Comparison of ENCODE assay signal across 21 cellular contexts in genomic region chr10:125043824-125044658, GRCh38.
DNase-seq lines count a peak whose midpoint lies in the region; ATAC-seq, FAIRE-seq and TF ChIP-seq lines count a peak whose summit lies in the region.
"Had no signal": no experiment of that assay in that cellular context is flagged by ENCODE, and none has a peak within 500 bp of the region (broad histone marks: within the 10 kb centered on the region; RNA-seq: fewer than 3 reads in every experiment).

No MANE protein-coding gene starts in this region.

- DNase-seq in EH (ENCODE audit: low read depth) (peak; percentile 56), K562 (ENCODE audit: extremely low read depth in 1 of 4, low spot score in 3 of 4) (peak; percentile 0 to 1 (median 0)), mesothelial cell of epicardium (ENCODE audit: low spot score in 2 of 2, unreplicated experiment in 2 of 2) (no peak), testis (no peak), NCI-H1048 (lab: John Stamatoyannopoulos, UW) (no peak)
- DNase-seq: activated CD4-positive, alpha-beta T cell treated with anti-CD3 and anti-CD28 coated beads, Interleukin-2, amount 50 U/mL, for 48 hours; activated T-cell treated with anti-CD3 and anti-CD28 coated beads, Interleukin-2, amount 50 U/mL, for 72 hours; C1 segment of cervical spinal cord; DND-41; erythroblast; head of caudate nucleus; MG63; NCI-H2029; NCI-H69; stimulated activated CD4-positive, alpha-beta T cell treated with anti-CD3 and anti-CD28 coated beads, Interleukin-12 subunit alpha, Interleukin-12 subunit beta, amount 100 ng/mL, for 4 hours; stimulated activated naive CD8-positive, alpha-beta T cell treated with anti-CD3 and anti-CD28 coated beads, Interleukin-15, Interleukin-2, amounts not matched to agents 100 U/mL and 50 U/mL, for 24 hours had no signal

- peaks cover 67% of the 10 kb centered on the region for H3K79me2 ChIP-seq in K562 (ENCODE audit: control insufficient read depth, insufficient read depth, low read length)

- H3K9ac ChIP-seq in K562 (ENCODE audit: insufficient read depth in 1 of 2, low read depth in 2 of 2, low read length in 2 of 2), result no peak overlapping the region

- no peak for TF ChIP-seq POLR2A in K562 (conservative IDR thresholded peaks at IDR 0.05)
- no peak for TF ChIP-seq POLR2A in testis (IDR thresholded peaks at IDR 0.05)

- peak overlapping the region; percentile 71 for H3K27ac Mint-ChIP-seq in mesothelial cell of epicardium
- H3K27ac Mint-ChIP-seq: activated T-cell treated with anti-CD3 and anti-CD28 coated beads, Interleukin-2, amount 50 U/mL, for 72 hours had no signal

- no peaks in the 10 kb centered on the region for H3K27me3 ChIP-seq in K562 (ENCODE audit: control insufficient read depth in 2 of 2, insufficient read depth in 2 of 2, low read length in 2 of 2)
- no peaks in the 10 kb centered on the region for H3K27me3 ChIP-seq in testis
- H3K27me3 ChIP-seq: MG63, ovary had no signal

- WGBS in K562 (ENCODE audit: insufficient coverage, low coverage, missing lambda C conversion rate), result 91% methylated on average over 12 of the region's 17 CpGs
- 55 to 67% methylated on average over 14 to 17 of the region's 17 CpGs for WGBS in testis, 2 donors

- no peak for TF ChIP-seq EP300 in K562 (IDR thresholded peaks at IDR 0.05; ENCODE audit: low read length)

- in situ Hi-C loops in K562 (cut with MboI), result loop anchor here (10.0 to 25.0 kb wide), 4 partner anchors 129 to 782 kb away; partner anchors contain the start of gene FAM53B

- peaks cover 3% of the 10 kb centered on the region for H3K36me3 Mint-ChIP-seq in mesothelial cell of epicardium

- no TSS peak for BruUV-seq in K562 (replicated peaks; lab: Mats Ljungman, UMichigan)

- ATAC-seq in K562, result no peak
- no peak for ATAC-seq in SK-N-SH treated with all-trans-retinoic acid at 6 μM for 48 hours
- ATAC-seq in HG02588 (IDR thresholded peaks at IDR 0.05; ENCODE audit: unreplicated experiment), result no peak
- no peak for ATAC-seq in HG03342 (IDR thresholded peaks at IDR 0.05; ENCODE audit: unreplicated experiment)
- ATAC-seq: activated T-cell treated with anti-CD3 and anti-CD28 coated beads, Interleukin-2, amount 50 U/mL, for 72 hours; stimulated activated naive CD8-positive, alpha-beta T cell treated with anti-CD3 and anti-CD28 coated beads, Interleukin-15, Interleukin-2, amounts not matched to agents 100 U/mL and 50 U/mL, for 24 hours had no signal

- no peak overlapping the region for H2AFZ ChIP-seq in K562 (ENCODE audit: low read depth, low read length)

- peaks cover 50% of the 10 kb centered on the region for H3K4me1 Mint-ChIP-seq in mesothelial cell of epicardium

- H3K27ac ChIP-seq in K562 (ENCODE audit: extremely low read depth, low read depth, low read length) (no peak overlapping the region), testis (peak overlapping the region; percentile 9 to 27)
- H3K27ac ChIP-seq: ovary had no signal

- H3K4me3 ChIP-seq in K562 (no peak overlapping the region), testis (no peak overlapping the region)
- H3K4me3 ChIP-seq: MG63, ovary had no signal

- no peaks in the 10 kb centered on the region for H3K27me3 Mint-ChIP-seq in mesothelial cell of epicardium (ENCODE audit: low read depth)

- no peaks in the 10 kb centered on the region for H3K9me3 ChIP-seq in K562 (replicated peaks; ENCODE audit: control insufficient read depth, insufficient read depth, low read depth, low read length)
- H3K9me3 ChIP-seq in testis, result no peaks in the 10 kb centered on the region
- H3K9me3 ChIP-seq: MG63, ovary had no signal

- TF ChIP-seq CTCF in K562 (IDR thresholded peaks at IDR 0.05 in 2 of 3, conservative IDR thresholded peaks at IDR 0.05 in 1 of 3; ENCODE audit: insufficient read depth in 2 of 3, low read depth in 1 of 3, low read length in 3 of 3) (no peak), mesothelial cell of epicardium (IDR thresholded peaks at IDR 0.05; ENCODE audit: unreplicated experiment) (no peak), testis (IDR thresholded peaks at IDR 0.05) (no peak)

- peaks cover 1% of the 10 kb centered on the region for H3K9me1 ChIP-seq in K562 (ENCODE audit: control insufficient read depth, insufficient read depth, low read length)

- intact Hi-C loops in K562 (cut with micrococcal nuclease), result loop anchor here (10.0 kb wide), 3 partner anchors 249 to 581 kb away; partner anchors contain the start of gene EEF1AKMT2
- intact Hi-C loops in testis (cut with DNase I; ENCODE audit: low total_unique reads), result no loop called here

- no peak for TF ChIP-seq RAD21 in K562 (CRISPR knock-in tag; conservative IDR thresholded peaks at IDR 0.05 in 1 of 2, IDR thresholded peaks at IDR 0.05 in 1 of 2)

- H3K4me3 Mint-ChIP-seq in mesothelial cell of epicardium, result no peak overlapping the region
- H3K4me3 Mint-ChIP-seq: activated T-cell treated with anti-CD3 and anti-CD28 coated beads, Interleukin-2, amount 50 U/mL, for 72 hours had no signal

- H3K36me3 ChIP-seq in K562 (ENCODE audit: control insufficient read depth, insufficient read depth, low read length), result peaks cover 23% of the 10 kb centered on the region; the same call in 2 of the 3 replicates
- no peaks in the 10 kb centered on the region for H3K36me3 ChIP-seq in testis (ENCODE audit: low read depth, missing control alignments)
- H3K36me3 ChIP-seq: ovary had no signal

- no peak overlapping the region for H3K4me2 ChIP-seq in K562 (ENCODE audit: insufficient read depth, low read length)

- POLR2A ChIA-PET in K562 (lab: Yijun Ruan, JAX), result interaction anchor here (1.5 to 2.6 kb wide), 4 partner anchors 92 to 103 kb away, joined by 3 to 24 read pairs (median 6); partner anchors contain the start of gene ZRANB1

- H4K20me1 ChIP-seq in K562 (replicated peaks; ENCODE audit: control insufficient read depth, insufficient read depth, low read length), result peaks cover 11% of the 10 kb centered on the region; the same call in 1 of the 2 replicates

- CTCF ChIA-PET in K562 (lab: Yijun Ruan, JAX; ENCODE audit: low intra/inter-chr PET ratio), result no interaction called here

- H3K4me1 ChIP-seq in K562 (replicated peaks in 1 of 2; ENCODE audit: control insufficient read depth in 2 of 2, insufficient read depth in 2 of 2, low read length in 2 of 2) (peaks cover 20 to 30% of the 10 kb centered on the region in 2 experiments; a peak in 4 of 5 replicates), testis (peaks cover 75% of the 10 kb centered on the region)

- no peaks in the 10 kb centered on the region for H3K9me3 Mint-ChIP-seq in mesothelial cell of epicardium
- H3K9me3 Mint-ChIP-seq: activated T-cell treated with anti-CD3 and anti-CD28 coated beads, Interleukin-2, amount 50 U/mL, for 72 hours had no signal

- no peak for FAIRE-seq in K562 (lab: Jason Lieb, UNC)
- FAIRE-seq: keratinocyte had no signal

TF ChIP-seq in K562, 482 proteins besides CTCF, POLR2A, EP300 and RAD21:
- TF ChIP-seq RBM22 (IDR thresholded peaks at IDR 0.05; ENCODE audit: low read depth, low read length, poor library complexity, severe bottlenecking) (peak; percentile 62), POLR2G (IDR thresholded peaks at IDR 0.05; ENCODE audit: low read depth, low read length) (peak; percentile 52; the same call in 1 of the 2 replicates), CLOCK (CRISPR knock-in tag; IDR thresholded peaks at IDR 0.05; ENCODE audit: borderline replicate concordance) (no peak)
TF ChIP-seq in K562: peak in this region for 2.

TF ChIP-seq in SK-N-SH treated with all-trans-retinoic acid at 6 μM for 48 hours, 23 proteins besides CTCF, POLR2A, EP300 and RAD21 (continues in another document):
- TF ChIP-seq, protein P1, sequence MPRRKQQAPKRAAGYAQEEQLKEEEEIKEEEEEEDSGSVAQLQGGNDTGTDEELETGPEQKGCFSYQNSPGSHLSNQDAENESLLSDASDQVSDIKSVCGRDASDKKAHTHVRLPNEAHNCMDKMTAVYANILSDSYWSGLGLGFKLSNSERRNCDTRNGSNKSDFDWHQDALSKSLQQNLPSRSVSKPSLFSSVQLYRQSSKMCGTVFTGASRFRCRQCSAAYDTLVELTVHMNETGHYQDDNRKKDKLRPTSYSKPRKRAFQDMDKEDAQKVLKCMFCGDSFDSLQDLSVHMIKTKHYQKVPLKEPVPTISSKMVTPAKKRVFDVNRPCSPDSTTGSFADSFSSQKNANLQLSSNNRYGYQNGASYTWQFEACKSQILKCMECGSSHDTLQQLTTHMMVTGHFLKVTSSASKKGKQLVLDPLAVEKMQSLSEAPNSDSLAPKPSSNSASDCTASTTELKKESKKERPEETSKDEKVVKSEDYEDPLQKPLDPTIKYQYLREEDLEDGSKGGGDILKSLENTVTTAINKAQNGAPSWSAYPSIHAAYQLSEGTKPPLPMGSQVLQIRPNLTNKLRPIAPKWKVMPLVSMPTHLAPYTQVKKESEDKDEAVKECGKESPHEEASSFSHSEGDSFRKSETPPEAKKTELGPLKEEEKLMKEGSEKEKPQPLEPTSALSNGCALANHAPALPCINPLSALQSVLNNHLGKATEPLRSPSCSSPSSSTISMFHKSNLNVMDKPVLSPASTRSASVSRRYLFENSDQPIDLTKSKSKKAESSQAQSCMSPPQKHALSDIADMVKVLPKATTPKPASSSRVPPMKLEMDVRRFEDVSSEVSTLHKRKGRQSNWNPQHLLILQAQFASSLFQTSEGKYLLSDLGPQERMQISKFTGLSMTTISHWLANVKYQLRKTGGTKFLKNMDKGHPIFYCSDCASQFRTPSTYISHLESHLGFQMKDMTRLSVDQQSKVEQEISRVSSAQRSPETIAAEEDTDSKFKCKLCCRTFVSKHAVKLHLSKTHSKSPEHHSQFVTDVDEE (CRISPR knock-in tag; IDR thresholded peaks at IDR 0.05), result no peak
- TF ChIP-seq RARB (CRISPR knock-in tag; IDR thresholded peaks at IDR 0.05), result no peak
- TF ChIP-seq SNAI2 (CRISPR knock-in tag; IDR thresholded peaks at IDR 0.05), result no peak
- no peak for TF ChIP-seq CREB5 (CRISPR knock-in tag; IDR thresholded peaks at IDR 0.05; ENCODE audit: low read depth)
- no peak for TF ChIP-seq ZFP3 (CRISPR knock-in tag; IDR thresholded peaks at IDR 0.05)
- no peak for TF ChIP-seq CSDC2 (CRISPR knock-in tag; IDR thresholded peaks at IDR 0.05)
- no peak for TF ChIP-seq OSR1 (CRISPR knock-in tag; IDR thresholded peaks at IDR 0.05)
- no peak for TF ChIP-seq ZFP30 (CRISPR knock-in tag; IDR thresholded peaks at IDR 0.05)

Comparison
In these comparisons a context has a peak if more than half of its experiments do, and no peak if none do; other contexts are left out.
1. DNase-seq: peak in EH (single experiment) and K562 (4 of 4); none in mesothelial cell of epicardium (0 of 2), testis (single experiment) and NCI-H1048 (single experiment).